Comparison of ENCODE assay signal across 9 cellular contexts in the genomic region with DNA sequence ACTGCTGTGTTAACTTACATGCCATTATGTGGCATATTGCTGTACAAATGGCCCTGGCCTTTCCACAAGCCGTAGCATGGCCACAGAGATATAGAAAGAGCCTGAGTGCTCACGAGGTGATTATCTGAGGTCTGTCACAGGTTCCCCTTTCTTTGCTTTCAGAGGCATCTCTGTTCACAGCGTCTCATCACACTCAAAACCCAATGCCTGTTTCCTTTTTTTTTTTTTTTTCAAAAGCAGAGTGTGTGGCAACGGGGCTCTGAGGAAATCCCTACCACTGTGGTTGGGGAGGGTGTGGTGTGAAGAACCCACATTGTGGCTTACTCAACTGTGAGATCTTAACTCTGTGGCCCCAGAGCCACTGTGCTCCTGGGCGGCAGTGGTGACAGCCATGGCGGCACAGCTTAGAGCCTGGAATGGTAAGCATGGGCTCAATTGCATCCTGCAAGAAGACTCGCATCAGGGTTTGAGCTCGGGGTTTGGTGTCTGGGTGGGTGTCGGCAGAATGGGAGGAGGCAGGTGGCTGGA. TPM values are rescaled to one million over a fixed set of nuclear protein-coding genes. Genes with fewer than 3 reads are reported as not detected.
DNase-seq lines count a peak whose midpoint lies in the region; ATAC-seq, FAIRE-seq and TF ChIP-seq lines count a peak whose summit lies in the region.
"Had no signal": no experiment of that assay in that cellular context is flagged by ENCODE, and none has a peak within 500 bp of the region (broad histone marks: within the 10 kb centered on the region; RNA-seq: fewer than 3 reads in every experiment).

No MANE protein-coding gene starts in this region.

- H3K79me2 ChIP-seq in PC-3 (ENCODE audit: low read length), result no peaks in the 10 kb centered on the region

- peak overlapping the region; percentile 91 to 97 (median 96) for H3K4me3 Mint-ChIP-seq in CD4-positive, alpha-beta memory T cell

- no peaks in the 10 kb centered on the region for H3K9me3 ChIP-seq in CD4-positive, alpha-beta memory T cell (ENCODE audit: control insufficient read depth in 1 of 2, low read length in 2 of 2)
- no peaks in the 10 kb centered on the region for H3K9me3 ChIP-seq in PC-3 (ENCODE audit: low read length)
- H3K9me3 ChIP-seq: body of pancreas had no signal

- H3K27me3 Mint-ChIP-seq in CD4-positive, alpha-beta memory T cell, result no peaks in the 10 kb centered on the region

- no peak for FAIRE-seq in frontal cortex (lab: Jason Lieb, UNC)

- ATAC-seq in GM21526 (IDR thresholded peaks at IDR 0.05; ENCODE audit: low FRiP score, unreplicated experiment) (peak; percentile 76), PC-3 (no peak)
- ATAC-seq: body of pancreas had no signal

- H3K27ac Mint-ChIP-seq in CD4-positive, alpha-beta memory T cell, result peak overlapping the region; percentile 92 to 99 (median 98)

- H3K4me3 ChIP-seq in CD4-positive, alpha-beta memory T cell (ENCODE audit: low read length in 2 of 2), result peak overlapping the region; percentile 40 to 42
- H3K4me3 ChIP-seq in PC-3 (ENCODE audit: low read length), result no peak overlapping the region
- H3K4me3 ChIP-seq: body of pancreas had no signal

- peaks cover 42 to 79% (median 62%) of the 10 kb centered on the region in 4 donors for H3K4me1 Mint-ChIP-seq in CD4-positive, alpha-beta memory T cell

- intact Hi-C loops in CD4-positive, alpha-beta memory T cell (cut with micrococcal nuclease), result loop anchor here (2.0 kb wide), 3 partner anchors 20 to 82 kb away; no protein-coding TSS in a partner anchor
- intact Hi-C loops in PC-3 (cut with micrococcal nuclease), result no loop called here

- peak overlapping the region; percentile 71 for H3K27ac ChIP-seq in CD4-positive, alpha-beta memory T cell (ENCODE audit: low read depth, low read length)
- no peak overlapping the region for H3K27ac ChIP-seq in PC-3 (ENCODE audit: low read length)

- peaks cover 0 to 15% of the 10 kb centered on the region in 2 donors for H3K36me3 Mint-ChIP-seq in CD4-positive, alpha-beta memory T cell

- no peaks in the 10 kb centered on the region for H3F3A ChIP-seq in PC-3 (ENCODE audit: low read length, unreplicated experiment)

- CTCF ChIA-PET in CD4-positive, alpha-beta memory T cell (lab: Charles Lee; ENCODE audit: partially characterized antibody), result interaction anchor here (1.6 to 4.0 kb wide), 3 partner anchors 21 to 80 kb away, joined by 7 to 38 read pairs (median 11); no protein-coding TSS in a partner anchor
- CTCF ChIA-PET in PC-3 (lab: Charles Lee), result no interaction called here

- no peaks in the 10 kb centered on the region for H3K9me3 Mint-ChIP-seq in CD4-positive, alpha-beta memory T cell

- no TSS peak for BruUV-seq in PC-3 (replicated peaks; lab: Mats Ljungman, UMichigan)

- H3K36me3 ChIP-seq in CD4-positive, alpha-beta memory T cell (ENCODE audit: insufficient read depth, low read length), result no peaks in the 10 kb centered on the region
- no peaks in the 10 kb centered on the region for H3K36me3 ChIP-seq in PC-3 (ENCODE audit: low read depth, low read length)

- DNase-seq in CD4-positive, alpha-beta memory T cell, result peak; percentile 85 to 89 (median 88)
- DNase-seq in KG1 (lab: John Stamatoyannopoulos, UW), result peak; percentile 62
- peak; percentile 76 for DNase-seq in activated CD8-positive, alpha-beta memory T cell treated with anti-CD3 and anti-CD28 coated beads, Interleukin-2, amount 50 U/mL, for 48 hours
- peak; percentile 24 for DNase-seq in mucosa of gallbladder (ENCODE audit: low spot score)
- DNase-seq in frontal cortex (ENCODE audit: low spot score in 2 of 2), result no peak
- no peak for DNase-seq in PC-3
- DNase-seq in DMS53 (lab: John Stamatoyannopoulos, UW), result no peak

- no peak overlapping the region for H2AFZ ChIP-seq in PC-3 (ENCODE audit: low read length)

- H4K20me1 ChIP-seq in PC-3 (ENCODE audit: low read length), result no peaks in the 10 kb centered on the region

- H3K9ac ChIP-seq in PC-3 (ENCODE audit: low read length), result no peak overlapping the region

- H3K4me1 ChIP-seq in CD4-positive, alpha-beta memory T cell (ENCODE audit: insufficient read depth, low read length), result peaks cover 75% of the 10 kb centered on the region
- no peaks in the 10 kb centered on the region for H3K4me1 ChIP-seq in PC-3 (ENCODE audit: insufficient read depth, low read length)

- no peaks in the 10 kb centered on the region for H3K27me3 ChIP-seq in CD4-positive, alpha-beta memory T cell (ENCODE audit: insufficient read depth, low read length)
- H3K27me3 ChIP-seq in PC-3 (ENCODE audit: low read length), result no peaks in the 10 kb centered on the region
- H3K27me3 ChIP-seq: body of pancreas had no signal

- POLR2A ChIA-PET in CD4-positive, alpha-beta memory T cell (lab: Charles Lee; ENCODE audit: partially characterized antibody), result interaction anchor here (0.7 to 11.0 kb wide), 10 partner anchors 14 to 1968 kb away, joined by 3 to 116 read pairs (median 6); a partner anchor contains a TSS
- POLR2A ChIA-PET in PC-3 (lab: Charles Lee; ENCODE audit: unreplicated experiment), result no interaction called here

- TF ChIP-seq CTCF in PC-3 (conservative IDR thresholded peaks at IDR 0.05; ENCODE audit: low read depth, low read length), result no peak

- H3K9me2 ChIP-seq in PC-3 (replicated peaks; ENCODE audit: low read length), result no peaks in the 10 kb centered on the region

- no peak overlapping the region for H3K4me2 ChIP-seq in PC-3 (ENCODE audit: low read length)

RNA-seq across cellular contexts. Expression of a gene that starts 30.8 kb away (rescaled TPM):
- total RNA-seq in CD4-positive, alpha-beta memory T cell, result 1 to 10 TPM; 7.8 to 8.4 TPM
- polyA plus RNA-seq in CD4-positive, alpha-beta memory T cell, result under 1 TPM in 1 of 2 donors, not detected in 1; 0.20 TPM
- total RNA-seq in mucosa of gallbladder, result 6.8 TPM
- 4.1 TPM for total RNA-seq in frontal cortex
- total RNA-seq in PC-3 (2014; rRNA removed), result 0.23 and 0.40 TPM in 2 replicates

Comparison
In these comparisons a context has a peak if more than half of its experiments do, and no peak if none do; other contexts are left out.
1. DNase-seq: peak in CD4-positive, alpha-beta memory T cell (5 of 5), KG1 (single experiment), activated CD8-positive, alpha-beta memory T cell treated with anti-CD3 and anti-CD28 coated beads, Interleukin-2, amount 50 U/mL, for 48 hours (single experiment) and mucosa of gallbladder (single experiment); none in frontal cortex (0 of 2), PC-3 (single experiment) and DMS53 (single experiment).